1 cellular context compared by ENCODE assay signal in the genomic region with DNA sequence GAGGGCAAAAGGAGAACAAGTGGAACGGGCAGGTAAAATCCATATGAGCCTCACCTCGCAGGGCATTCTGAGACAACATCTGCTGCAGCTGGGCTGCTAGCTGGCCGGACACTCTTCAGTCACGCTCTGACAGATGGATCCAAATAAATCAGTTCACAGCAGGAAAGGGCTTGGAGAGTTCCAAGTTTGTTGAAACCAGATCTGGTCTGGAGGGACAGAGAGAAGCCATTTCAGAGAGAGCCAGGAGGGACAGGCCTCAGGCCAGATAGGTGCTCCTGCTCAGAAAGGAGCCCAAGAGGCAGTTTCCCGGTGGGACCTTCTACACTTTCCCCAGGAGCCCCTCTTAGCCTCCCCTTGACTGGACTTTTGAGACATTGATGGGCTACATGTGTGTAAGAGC.
TF ChIP-seq lines count a peak whose summit lies in the region.

No MANE protein-coding gene starts in this region.

TF ChIP-seq in H1, 55 proteins besides CTCF, POLR2A, EP300 and RAD21:
- TF ChIP-seq, protein P1, sequence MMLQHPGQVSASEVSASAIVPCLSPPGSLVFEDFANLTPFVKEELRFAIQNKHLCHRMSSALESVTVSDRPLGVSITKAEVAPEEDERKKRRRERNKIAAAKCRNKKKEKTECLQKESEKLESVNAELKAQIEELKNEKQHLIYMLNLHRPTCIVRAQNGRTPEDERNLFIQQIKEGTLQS (IDR thresholded peaks at IDR 0.05; ENCODE audit: insufficient read depth, low read depth, low read length), result no peak
- TF ChIP-seq SAP30 (IDR thresholded peaks at IDR 0.05; ENCODE audit: insufficient read depth, insufficient replicate concordance, low read length), result no peak
- TF ChIP-seq TCF12 (IDR thresholded peaks at IDR 0.05; ENCODE audit: low read depth, low read length), result no peak
TF ChIP-seq in H1: peak in this region for 0.
